In the genomic region with DNA sequence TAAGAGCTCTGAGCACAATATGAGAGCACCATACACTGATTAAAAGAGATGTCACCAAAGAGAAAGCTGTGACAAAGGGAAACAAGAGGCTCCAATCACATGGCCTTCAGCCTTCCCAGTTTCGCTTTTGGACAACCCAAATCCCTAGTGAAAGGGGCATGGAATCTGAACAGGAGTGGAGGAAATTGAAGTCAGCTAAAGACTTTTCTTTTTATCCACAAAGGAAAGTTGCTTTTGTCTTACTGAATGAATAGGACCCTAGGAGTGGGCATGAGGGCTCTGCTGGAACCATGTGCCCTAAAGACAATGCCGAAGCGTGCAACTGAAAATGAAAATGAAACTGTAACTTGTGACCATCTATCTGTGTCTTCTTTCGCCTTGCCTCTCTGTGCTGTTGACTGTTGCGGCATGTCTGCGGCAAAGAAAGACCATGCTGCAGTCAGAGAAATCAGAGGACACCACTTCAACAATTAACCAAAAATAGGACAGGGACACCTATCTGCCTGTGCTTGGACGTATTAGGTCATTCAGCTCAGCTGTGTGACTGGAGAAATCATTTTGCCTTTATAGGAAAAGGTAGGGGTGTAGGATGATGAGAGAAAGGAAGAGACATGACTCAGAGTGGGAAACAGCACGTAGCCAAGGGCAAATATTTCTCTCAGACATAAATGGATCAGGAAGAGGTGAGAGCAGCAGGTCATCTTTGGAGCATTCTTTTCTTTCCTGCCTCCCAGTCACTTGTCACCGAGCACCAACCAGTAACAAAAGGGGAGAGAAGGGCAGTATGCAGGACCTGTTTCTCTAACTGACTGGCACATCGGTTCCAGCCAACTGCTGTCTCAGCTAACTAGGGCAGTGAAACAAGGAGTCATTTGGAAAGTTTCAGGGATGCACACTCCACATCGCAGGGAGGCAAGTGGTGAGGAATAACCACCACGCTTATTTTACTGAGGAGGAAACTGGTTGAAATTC, we compare ENCODE assay signal across 8 cellular contexts. TPM values are rescaled to one million over a fixed set of nuclear protein-coding genes. Genes with fewer than 3 reads are reported as not detected.
A peak's percentile ranks its signal among the peaks of the same experiment; 100 is the strongest.
DNase-seq lines count a peak whose midpoint lies in the region; ATAC-seq and TF ChIP-seq lines count a peak whose summit lies in the region.

No MANE protein-coding gene starts in this region.

- DNase-seq in G401 (ENCODE audit: low spot score) (peak; percentile 7), SW 1271 (lab: John Stamatoyannopoulos, UW) (peak; percentile 79 to 95), fibroblast of mammary gland (ENCODE audit: low read depth) (peak; percentile 35), renal cortical epithelial cell (ENCODE audit: low read depth) (peak; percentile 66), DMS 273 (lab: John Stamatoyannopoulos, UW; ENCODE audit: unreplicated experiment) (no peak)
- DNase-seq in effector CD4-positive, alpha-beta T cell: no peak

- no peak overlapping the region for H3K4me3 ChIP-seq in fibroblast of mammary gland (ENCODE audit: control insufficient read depth, low read depth, low read length)

- ATAC-seq in GM21360 (IDR thresholded peaks at IDR 0.05; ENCODE audit: unreplicated experiment): peak; percentile 99
- ATAC-seq in HG03521 (IDR thresholded peaks at IDR 0.05; ENCODE audit: unreplicated experiment): peak; percentile 100

- in situ Hi-C loops in G401 (cut with HindIII; ENCODE audit: low sequenced_read_pairs): no loop called here

- no peak for TF ChIP-seq CTCF in fibroblast of mammary gland (conservative IDR thresholded peaks at IDR 0.05; ENCODE audit: control insufficient read depth, insufficient read depth, low read depth, low read length)

RNA-seq across cellular contexts. Expression of a gene that starts 12.3 kb away (rescaled TPM):
- total RNA-seq in G401 (2014; rRNA removed; shearing (Covaris generic)): not detected in 2 replicates
- total RNA-seq in renal cortical epithelial cell: 148 and 223 TPM in 2 replicates

RNA-seq across cellular contexts. Expression of a gene that starts 13.0 kb away (rescaled TPM):
- not detected in 2 replicates for total RNA-seq in G401 (2014; rRNA removed; shearing (Covaris generic))
- 217 and 552 TPM in 2 replicates for total RNA-seq in renal cortical epithelial cell

Comparison
In these comparisons a context has a peak if more than half of its experiments do, and no peak if none do; other contexts are left out.
1. DNase-seq: peak in G401 (single experiment), SW 1271 (2 of 2), fibroblast of mammary gland (single experiment) and renal cortical epithelial cell (single experiment); none in effector CD4-positive, alpha-beta T cell (single experiment) and DMS 273 (single experiment).
2. RNA of a gene that starts 12.3 kb away (total RNA-seq): 148 to 223 TPM in renal cortical epithelial cell; not detected in G401; every median in the first group is over 100 times any median in the second.
3. RNA of a gene that starts 13.0 kb away (total RNA-seq): 217 to 552 TPM in renal cortical epithelial cell; not detected in G401; every median in the first group is over 100 times any median in the second.